ENCODE assay signal across 27 cellular contexts in the genomic region with DNA sequence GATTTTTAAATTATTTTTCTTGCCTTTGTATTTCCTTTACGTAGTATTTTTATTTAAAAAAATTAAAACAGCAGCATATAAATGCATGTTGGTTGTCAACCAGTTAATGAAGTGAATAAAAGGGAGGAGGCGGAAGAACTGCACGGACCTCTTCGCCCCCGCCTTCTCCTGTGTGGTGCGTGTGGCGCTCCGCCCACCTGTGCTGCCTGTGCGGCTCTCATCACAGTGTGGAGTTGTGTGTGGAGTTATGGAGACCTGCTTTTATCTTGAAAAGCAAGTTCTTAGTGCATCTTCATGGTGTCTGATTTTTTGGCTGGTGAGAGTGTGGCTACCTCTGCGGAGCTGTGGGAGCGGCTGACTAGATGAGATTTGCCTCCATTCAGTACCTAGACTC. TPM values are rescaled to one million over a fixed set of nuclear protein-coding genes. Genes with fewer than 3 reads are reported as not detected.
A peak's percentile ranks its signal among the peaks of the same experiment; 100 is the strongest.
DNase-seq lines count a peak whose midpoint lies in the region; ATAC-seq and TF ChIP-seq lines count a peak whose summit lies in the region.
"Had no signal": no experiment of that assay in that cellular context is flagged by ENCODE, and none has a peak within 500 bp of the region (broad histone marks: within the 10 kb centered on the region; RNA-seq: fewer than 3 reads in every experiment).

No MANE protein-coding gene starts in this region.

- H3K4me3 Mint-ChIP-seq in activated CD8-positive, alpha-beta T cell treated with anti-CD3 and anti-CD28 coated beads, Interleukin-2, amount 10 ng/mL, durations not matched to agents 7 days and 5 days = no peak overlapping the region
- no peak overlapping the region for H3K4me3 Mint-ChIP-seq in activated CD8-positive, alpha-beta T cell treated with anti-CD3 and anti-CD28 coated beads for 36 hours
- H3K4me3 Mint-ChIP-seq in CD8-positive, alpha-beta memory T cell = no peak overlapping the region
- H3K4me3 Mint-ChIP-seq in osteocyte (ENCODE audit: unreplicated experiment) = no peak overlapping the region
- H3K4me3 Mint-ChIP-seq: HFFc6 had no signal

- peak overlapping the region; percentile 31 for H3K27ac Mint-ChIP-seq in activated CD8-positive, alpha-beta T cell treated with anti-CD3 and anti-CD28 coated beads, Interleukin-2, amount 10 ng/mL, durations not matched to agents 7 days and 5 days
- H3K27ac Mint-ChIP-seq in activated CD8-positive, alpha-beta T cell treated with anti-CD3 and anti-CD28 coated beads for 36 hours = no peak overlapping the region
- peak overlapping the region in 5 of 8 donors; percentile 24 to 72 (median 56) for H3K27ac Mint-ChIP-seq in CD8-positive, alpha-beta memory T cell
- H3K27ac Mint-ChIP-seq in osteocyte (ENCODE audit: unreplicated experiment) = no peak overlapping the region
- H3K27ac Mint-ChIP-seq: HFFc6 had no signal

- no peaks in the 10 kb centered on the region for H3K9me3 Mint-ChIP-seq in activated CD8-positive, alpha-beta T cell treated with anti-CD3 and anti-CD28 coated beads, Interleukin-2, amount 10 ng/mL, durations not matched to agents 7 days and 5 days (ENCODE audit: insufficient read depth)
- H3K9me3 Mint-ChIP-seq in activated CD8-positive, alpha-beta T cell treated with anti-CD3 and anti-CD28 coated beads for 36 hours = no peaks in the 10 kb centered on the region
- H3K9me3 Mint-ChIP-seq in CD8-positive, alpha-beta memory T cell = no peaks in the 10 kb centered on the region
- H3K9me3 Mint-ChIP-seq in osteocyte (ENCODE audit: unreplicated experiment) = no peaks in the 10 kb centered on the region
- H3K9me3 Mint-ChIP-seq: HFFc6 had no signal

- peaks cover 27% of the 10 kb centered on the region for H3K4me1 ChIP-seq in CD8-positive, alpha-beta memory T cell (ENCODE audit: insufficient read depth, low read length)
- H3K4me1 ChIP-seq: foreskin keratinocyte had no signal

- H3K27me3 ChIP-seq in CD8-positive, alpha-beta memory T cell (ENCODE audit: insufficient read depth, low read length, poor library complexity, severe bottlenecking) = no peaks in the 10 kb centered on the region
- H3K27me3 ChIP-seq: adrenal gland, BLaER1, foreskin keratinocyte, neutrophil, spleen, uterus had no signal

- H3K4me3 ChIP-seq in CD8-positive, alpha-beta memory T cell (ENCODE audit: low read length) = no peak overlapping the region
- H3K4me3 ChIP-seq: A549, adrenal gland, BLaER1, spleen, uterus had no signal

- H3K9me3 ChIP-seq in CD8-positive, alpha-beta memory T cell (ENCODE audit: low read length) = no peaks in the 10 kb centered on the region
- H3K9me3 ChIP-seq: A549, adrenal gland, BLaER1, neutrophil, SK-N-SH, spleen, uterus had no signal

- no peak for DNase-seq in activated CD8-positive, alpha-beta T cell treated with anti-CD3 and anti-CD28 coated beads, Interleukin-2, amount 10 ng/mL, durations not matched to agents 7 days and 5 days
- DNase-seq in activated CD8-positive, alpha-beta T cell treated with anti-CD3 and anti-CD28 coated beads for 36 hours = no peak
- DNase-seq in CD8-positive, alpha-beta memory T cell = no peak
- peak in 34 of 61 donors; percentile 13 to 89 (median 42) for DNase-seq in caudate nucleus (lab: John Stamatoyannopoulos, UW)
- peak; percentile 53 for DNase-seq in osteocyte (ENCODE audit: extremely low spot score, unreplicated experiment)
- no peak for DNase-seq in COR-L47 (lab: John Stamatoyannopoulos, UW)
- DNase-seq in SHP77 treated with DMSO at 0.1 percent for 48 hours (lab: John Stamatoyannopoulos, UW) = no peak
- DNase-seq: activated CD4-positive, CD25-positive, alpha-beta regulatory T cell treated with anti-CD3 and anti-CD28 coated beads, Interleukin-2, amount 50 U/mL, for 72 hours; DMS 273 treated with DMSO at 0.1 percent for 48 hours; foreskin keratinocyte; HFFc6; hippocampal formation; NCI-H1417; NCI-H2107; NCI-H510A; NK-92 treated with Interleukin-12 subunit alpha and Interleukin-12 subunit beta, amount 100 ng/mL, for 24 hours; retina; SK-N-SH; spleen; stimulated activated CD4-positive, alpha-beta T cell treated with anti-CD3 and anti-CD28 coated beads, Interleukin-4, amount 100 ng/mL, for 24 hours; T1000; uterus had no signal

- peaks cover 44% of the 10 kb centered on the region for H3K4me1 Mint-ChIP-seq in activated CD8-positive, alpha-beta T cell treated with anti-CD3 and anti-CD28 coated beads, Interleukin-2, amount 10 ng/mL, durations not matched to agents 7 days and 5 days (ENCODE audit: low read depth)
- H3K4me1 Mint-ChIP-seq in activated CD8-positive, alpha-beta T cell treated with anti-CD3 and anti-CD28 coated beads for 36 hours (ENCODE audit: low read depth) = peaks cover 73% of the 10 kb centered on the region
- H3K4me1 Mint-ChIP-seq in CD8-positive, alpha-beta memory T cell = peaks cover 46 to 78% (median 62%) of the 10 kb centered on the region in 3 donors
- peaks cover 17% of the 10 kb centered on the region for H3K4me1 Mint-ChIP-seq in osteocyte (ENCODE audit: unreplicated experiment)

- ATAC-seq in activated CD8-positive, alpha-beta T cell treated with anti-CD3 and anti-CD28 coated beads, Interleukin-2, amount 10 ng/mL, durations not matched to agents 7 days and 5 days = no peak
- ATAC-seq in activated CD8-positive, alpha-beta T cell treated with anti-CD3 and anti-CD28 coated beads for 36 hours = no peak
- ATAC-seq in GM18517 (IDR thresholded peaks at IDR 0.05; ENCODE audit: unreplicated experiment) = no peak
- ATAC-seq: foreskin keratinocyte had no signal

- H3K27ac ChIP-seq in CD8-positive, alpha-beta memory T cell (ENCODE audit: low read depth, low read length) = no peak overlapping the region
- no peak overlapping the region for H3K27ac ChIP-seq in caudate nucleus (ENCODE audit: low read depth, low read length)
- H3K27ac ChIP-seq: A549, BLaER1, foreskin keratinocyte, neutrophil, uterus had no signal

- peaks cover 47% of the 10 kb centered on the region for H3K36me3 ChIP-seq in CD8-positive, alpha-beta memory T cell (ENCODE audit: insufficient read depth, low read length)
- H3K36me3 ChIP-seq: uterus had no signal

- CTCF ChIA-PET in activated CD8-positive, alpha-beta T cell treated with anti-CD3 and anti-CD28 coated beads, Interleukin-2, amount 10 ng/mL, durations not matched to agents 7 days and 5 days (lab: Charles Lee) = interaction anchor here (1.0 to 1.4 kb wide), 2 partner anchors 55 to 85 kb away, joined by 3 read pairs; no protein-coding TSS in a partner anchor
- CTCF ChIA-PET in activated CD8-positive, alpha-beta T cell treated with anti-CD3 and anti-CD28 coated beads for 36 hours (lab: Charles Lee) = interaction anchor here (1.2 to 2.0 kb wide), 5 partner anchors 11 to 64 kb away, joined by 3 to 6 read pairs (median 3); no protein-coding TSS in a partner anchor
- CTCF ChIA-PET in CD8-positive, alpha-beta memory T cell (lab: Charles Lee) = no interaction called here

- intact Hi-C loops in activated CD8-positive, alpha-beta T cell treated with anti-CD3 and anti-CD28 coated beads for 36 hours (cut with micrococcal nuclease) = no loop called here

- H3K27me3 Mint-ChIP-seq in activated CD8-positive, alpha-beta T cell treated with anti-CD3 and anti-CD28 coated beads, Interleukin-2, amount 10 ng/mL, durations not matched to agents 7 days and 5 days (ENCODE audit: low read depth) = no peaks in the 10 kb centered on the region
- H3K27me3 Mint-ChIP-seq in activated CD8-positive, alpha-beta T cell treated with anti-CD3 and anti-CD28 coated beads for 36 hours = no peaks in the 10 kb centered on the region
- H3K27me3 Mint-ChIP-seq in CD8-positive, alpha-beta memory T cell = no peaks in the 10 kb centered on the region
- H3K27me3 Mint-ChIP-seq in osteocyte (ENCODE audit: unreplicated experiment) = no peaks in the 10 kb centered on the region

- no peak for TF ChIP-seq CTCF in activated CD8-positive, alpha-beta T cell treated with anti-CD3 and anti-CD28 coated beads for 36 hours (IDR thresholded peaks at IDR 0.05)
- TF ChIP-seq CTCF in osteocyte (IDR thresholded peaks at IDR 0.05) = no peak

- POLR2A ChIA-PET in activated CD8-positive, alpha-beta T cell treated with anti-CD3 and anti-CD28 coated beads, Interleukin-2, amount 10 ng/mL, durations not matched to agents 7 days and 5 days (lab: Charles Lee) = interaction anchor here (0.6 kb wide), 1 partner anchor 22 kb away, joined by 3 read pairs; no protein-coding TSS in a partner anchor
- POLR2A ChIA-PET in activated CD8-positive, alpha-beta T cell treated with anti-CD3 and anti-CD28 coated beads for 36 hours (lab: Charles Lee) = interaction anchor here (0.9 to 1.3 kb wide), 2 partner anchors 52 to 55 kb away, joined by 3 to 4 read pairs; no protein-coding TSS in a partner anchor
- POLR2A ChIA-PET in CD8-positive, alpha-beta memory T cell (lab: Charles Lee) = no interaction called here

- peaks cover 67% of the 10 kb centered on the region for H3K36me3 Mint-ChIP-seq in activated CD8-positive, alpha-beta T cell treated with anti-CD3 and anti-CD28 coated beads, Interleukin-2, amount 10 ng/mL, durations not matched to agents 7 days and 5 days (ENCODE audit: low read depth)
- H3K36me3 Mint-ChIP-seq in activated CD8-positive, alpha-beta T cell treated with anti-CD3 and anti-CD28 coated beads for 36 hours (ENCODE audit: low read depth) = peaks cover 42% of the 10 kb centered on the region
- H3K36me3 Mint-ChIP-seq in CD8-positive, alpha-beta memory T cell = peaks cover 0 to 90% (median 23%) of the 10 kb centered on the region in 3 donors
- H3K36me3 Mint-ChIP-seq in osteocyte (ENCODE audit: unreplicated experiment) = peaks cover 22% of the 10 kb centered on the region

RNA-seq across cellular contexts. Expression of a gene that starts 58.4 kb away (rescaled TPM):
- total RNA-seq in activated CD8-positive, alpha-beta T cell treated with anti-CD3 and anti-CD28 coated beads, Interleukin-2, amount 10 ng/mL, durations not matched to agents 7 days and 5 days = 10 to 100 TPM; 59.7 to 62.5 TPM
- 10 to 100 TPM; 65.1 to 66.6 TPM for total RNA-seq in activated CD8-positive, alpha-beta T cell treated with anti-CD3 and anti-CD28 coated beads for 36 hours
- total RNA-seq in CD8-positive, alpha-beta memory T cell = 10 to 100 TPM; 64.2 to 67.3 TPM
- polyA plus RNA-seq in CD8-positive, alpha-beta memory T cell = 35.7 TPM
- total RNA-seq in osteocyte = 28.7 and 29.1 TPM in 2 replicates

Comparison
In these comparisons a context has a peak if more than half of its experiments do, and no peak if none do; other contexts are left out.
1. H3K27ac Mint-ChIP-seq: peak in activated CD8-positive, alpha-beta T cell treated with anti-CD3 and anti-CD28 coated beads, Interleukin-2, amount 10 ng/mL, durations not matched to agents 7 days and 5 days (single experiment) and CD8-positive, alpha-beta memory T cell (5 of 8); none in activated CD8-positive, alpha-beta T cell treated with anti-CD3 and anti-CD28 coated beads for 36 hours (single experiment) and osteocyte (single experiment).
2. DNase-seq: peak in caudate nucleus (34 of 61) and osteocyte (single experiment); none in activated CD8-positive, alpha-beta T cell treated with anti-CD3 and anti-CD28 coated beads, Interleukin-2, amount 10 ng/mL, durations not matched to agents 7 days and 5 days (single experiment), activated CD8-positive, alpha-beta T cell treated with anti-CD3 and anti-CD28 coated beads for 36 hours (single experiment), CD8-positive, alpha-beta memory T cell (0 of 5), COR-L47 (single experiment) and SHP77 treated with DMSO at 0.1 percent for 48 hours (single experiment).